20 cellular contexts compared by ENCODE assay signal in the genomic region with DNA sequence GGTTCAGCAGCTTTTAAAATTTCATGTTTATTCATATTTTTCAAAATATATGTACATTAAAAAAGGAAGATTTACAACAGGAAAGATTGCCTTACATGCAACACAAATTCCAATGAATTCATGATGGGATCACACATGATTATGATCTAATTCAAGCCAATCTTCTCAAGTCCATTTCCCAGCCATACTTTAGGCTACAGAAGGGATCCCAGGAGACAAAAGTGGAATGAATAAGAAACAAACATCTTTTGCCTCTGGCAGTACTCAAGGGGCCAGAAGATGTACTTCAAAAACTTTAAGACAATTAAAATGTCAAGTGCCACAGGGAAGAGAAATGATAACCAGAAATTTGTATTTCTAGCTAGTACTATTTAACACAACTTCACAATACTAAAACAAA. TPM values are rescaled to one million over a fixed set of nuclear protein-coding genes. Genes with fewer than 3 reads are reported as not detected.
A peak's percentile ranks its signal among the peaks of the same experiment; 100 is the strongest.
DNase-seq lines count a peak whose midpoint lies in the region; ATAC-seq lines count a peak whose summit lies in the region.
"Had no signal": no experiment of that assay in that cellular context is flagged by ENCODE, and none has a peak within 500 bp of the region (broad histone marks: within the 10 kb centered on the region; RNA-seq: fewer than 3 reads in every experiment).

No MANE protein-coding gene starts in this region.

- H3K4me1 Mint-ChIP-seq in activated naive CD4-positive, alpha-beta T cell treated with anti-CD3 and anti-CD28 coated beads, Interleukin-2, amount 50 U/mL, for 24 hours = no peaks in the 10 kb centered on the region
- H3K4me1 Mint-ChIP-seq in activated T-helper 17 cell treated with anti-CD3 and anti-CD28 coated beads, Interleukin-2, amount 50 U/mL, for 72 hours = no peaks in the 10 kb centered on the region
- no peaks in the 10 kb centered on the region for H3K4me1 Mint-ChIP-seq in memory B cell
- H3K4me1 Mint-ChIP-seq in stimulated activated naive B cell treated with anti-CD40 and anti-IgM and Interleukin-4, amounts not matched to agents 10 μg/mL and 1 μg/mL and 100 μg/mL, for 72 hours = peaks cover 0 to 5% of the 10 kb centered on the region in 2 donors
- no peaks in the 10 kb centered on the region for H3K4me1 Mint-ChIP-seq in natural killer cell treated with Interleukin-12 subunit alpha and Interleukin-12 subunit beta and Interleukin-15 and Interleukin-18, amount 100 ng/mL, for 72 hours (ENCODE audit: low read depth in 2 of 2)
- H3K4me1 Mint-ChIP-seq: CD4-positive, alpha-beta memory T cell had no signal

- H3K9me3 Mint-ChIP-seq in activated naive CD4-positive, alpha-beta T cell treated with anti-CD3 and anti-CD28 coated beads, Interleukin-2, amount 50 U/mL, for 24 hours = no peaks in the 10 kb centered on the region
- no peaks in the 10 kb centered on the region for H3K9me3 Mint-ChIP-seq in activated T-helper 17 cell treated with anti-CD3 and anti-CD28 coated beads, Interleukin-2, amount 50 U/mL, for 72 hours
- H3K9me3 Mint-ChIP-seq in memory B cell = no peaks in the 10 kb centered on the region
- H3K9me3 Mint-ChIP-seq in stimulated activated naive B cell treated with anti-CD40 and anti-IgM and Interleukin-4, amounts not matched to agents 10 μg/mL and 1 μg/mL and 100 μg/mL, for 72 hours = no peaks in the 10 kb centered on the region
- no peaks in the 10 kb centered on the region for H3K9me3 Mint-ChIP-seq in natural killer cell treated with Interleukin-12 subunit alpha and Interleukin-12 subunit beta and Interleukin-15 and Interleukin-18, amount 100 ng/mL, for 72 hours
- H3K9me3 Mint-ChIP-seq: CD4-positive, alpha-beta memory T cell had no signal

- no peaks in the 10 kb centered on the region for H3K27me3 Mint-ChIP-seq in activated naive CD4-positive, alpha-beta T cell treated with anti-CD3 and anti-CD28 coated beads, Interleukin-2, amount 50 U/mL, for 24 hours
- H3K27me3 Mint-ChIP-seq in activated T-helper 17 cell treated with anti-CD3 and anti-CD28 coated beads, Interleukin-2, amount 50 U/mL, for 72 hours = no peaks in the 10 kb centered on the region
- H3K27me3 Mint-ChIP-seq in memory B cell = no peaks in the 10 kb centered on the region
- H3K27me3 Mint-ChIP-seq in stimulated activated naive B cell treated with anti-CD40 and anti-IgM and Interleukin-4, amounts not matched to agents 10 μg/mL and 1 μg/mL and 100 μg/mL, for 72 hours = no peaks in the 10 kb centered on the region
- H3K27me3 Mint-ChIP-seq in natural killer cell treated with Interleukin-12 subunit alpha and Interleukin-12 subunit beta and Interleukin-15 and Interleukin-18, amount 100 ng/mL, for 72 hours = no peaks in the 10 kb centered on the region
- H3K27me3 Mint-ChIP-seq: CD4-positive, alpha-beta memory T cell had no signal

- no peak for ATAC-seq in activated T-helper 17 cell treated with anti-CD3 and anti-CD28 coated beads, Interleukin-2, amount 50 U/mL, for 72 hours (replicated peaks)
- ATAC-seq in memory B cell (ENCODE audit: low read depth) = no peak
- no peak for ATAC-seq in stimulated activated naive B cell treated with anti-CD40 and anti-IgM and Interleukin-4, amounts not matched to agents 10 μg/mL and 1 μg/mL and 100 μg/mL, for 72 hours (replicated peaks)
- ATAC-seq in natural killer cell treated with Interleukin-12 subunit alpha and Interleukin-12 subunit beta and Interleukin-15 and Interleukin-18, amount 100 ng/mL, for 72 hours = no peak
- no peak for ATAC-seq in HG02678 (IDR thresholded peaks at IDR 0.05; ENCODE audit: unreplicated experiment)
- ATAC-seq: GM12878, HepG2 had no signal

- peaks cover 21% of the 10 kb centered on the region for H3K36me3 Mint-ChIP-seq in activated naive CD4-positive, alpha-beta T cell treated with anti-CD3 and anti-CD28 coated beads, Interleukin-2, amount 50 U/mL, for 24 hours
- H3K36me3 Mint-ChIP-seq in activated T-helper 17 cell treated with anti-CD3 and anti-CD28 coated beads, Interleukin-2, amount 50 U/mL, for 72 hours (ENCODE audit: low read depth) = peaks cover 100% of the 10 kb centered on the region
- H3K36me3 Mint-ChIP-seq in memory B cell = peaks cover 19% of the 10 kb centered on the region
- peaks cover 17 to 32% of the 10 kb centered on the region in 2 donors for H3K36me3 Mint-ChIP-seq in stimulated activated naive B cell treated with anti-CD40 and anti-IgM and Interleukin-4, amounts not matched to agents 10 μg/mL and 1 μg/mL and 100 μg/mL, for 72 hours
- H3K36me3 Mint-ChIP-seq in natural killer cell treated with Interleukin-12 subunit alpha and Interleukin-12 subunit beta and Interleukin-15 and Interleukin-18, amount 100 ng/mL, for 72 hours = peaks cover 18% of the 10 kb centered on the region

- H3K27ac Mint-ChIP-seq in activated naive CD4-positive, alpha-beta T cell treated with anti-CD3 and anti-CD28 coated beads, Interleukin-2, amount 50 U/mL, for 24 hours = peak overlapping the region; percentile 76
- peak overlapping the region; percentile 56 for H3K27ac Mint-ChIP-seq in activated T-helper 17 cell treated with anti-CD3 and anti-CD28 coated beads, Interleukin-2, amount 50 U/mL, for 72 hours
- peak overlapping the region; percentile 74 for H3K27ac Mint-ChIP-seq in memory B cell
- H3K27ac Mint-ChIP-seq in stimulated activated naive B cell treated with anti-CD40 and anti-IgM and Interleukin-4, amounts not matched to agents 10 μg/mL and 1 μg/mL and 100 μg/mL, for 72 hours = peak overlapping the region; percentile 5
- H3K27ac Mint-ChIP-seq in natural killer cell treated with Interleukin-12 subunit alpha and Interleukin-12 subunit beta and Interleukin-15 and Interleukin-18, amount 100 ng/mL, for 72 hours = no peak overlapping the region
- H3K27ac Mint-ChIP-seq: CD4-positive, alpha-beta memory T cell had no signal

- H3K4me3 Mint-ChIP-seq in activated naive CD4-positive, alpha-beta T cell treated with anti-CD3 and anti-CD28 coated beads, Interleukin-2, amount 50 U/mL, for 24 hours = no peak overlapping the region
- no peak overlapping the region for H3K4me3 Mint-ChIP-seq in activated T-helper 17 cell treated with anti-CD3 and anti-CD28 coated beads, Interleukin-2, amount 50 U/mL, for 72 hours
- H3K4me3 Mint-ChIP-seq in memory B cell = no peak overlapping the region
- H3K4me3 Mint-ChIP-seq in stimulated activated naive B cell treated with anti-CD40 and anti-IgM and Interleukin-4, amounts not matched to agents 10 μg/mL and 1 μg/mL and 100 μg/mL, for 72 hours = no peak overlapping the region
- H3K4me3 Mint-ChIP-seq in natural killer cell treated with Interleukin-12 subunit alpha and Interleukin-12 subunit beta and Interleukin-15 and Interleukin-18, amount 100 ng/mL, for 72 hours = no peak overlapping the region
- H3K4me3 Mint-ChIP-seq: CD4-positive, alpha-beta memory T cell had no signal

- DNase-seq in activated naive CD4-positive, alpha-beta T cell (lab: John Stamatoyannopoulos, UW) = no peak
- DNase-seq in memory B cell (ENCODE audit: low spot score in 2 of 2) (no peak), hepatic stellate cell (ENCODE audit: low spot score) (no peak)
- no peak for DNase-seq in stimulated activated naive B cell treated with anti-CD40 and anti-IgM and Interleukin-4, amounts not matched to agents 10 μg/mL and 1 μg/mL and 100 μg/mL, for 72 hours
- no peak for DNase-seq in natural killer cell treated with Interleukin-12 subunit alpha and Interleukin-12 subunit beta and Interleukin-15 and Interleukin-18, amount 100 ng/mL, for 72 hours (ENCODE audit: low spot score)
- DNase-seq: CD4-positive, alpha-beta memory T cell; DMS153; EL; KG1; MV-4-11; NCI-H187; NCI-H345; NCI-H524 treated with DMSO at 0.1 percent for 48 hours; PC-9; SJCRH30 had no signal

RNA-seq across cellular contexts. Expression of a gene that starts 10.2 kb away (rescaled TPM):
- total RNA-seq in activated T-helper 17 cell treated with anti-CD3 and anti-CD28 coated beads, Interleukin-2, amount 50 U/mL, for 72 hours = under 1 TPM in 1 of 2 donors, not detected in 1; 0.06 TPM
- total RNA-seq in natural killer cell treated with Interleukin-12 subunit alpha and Interleukin-12 subunit beta and Interleukin-15 and Interleukin-18, amount 100 ng/mL, for 72 hours = under 1 TPM; 0.14 to 0.19 TPM

RNA-seq across cellular contexts. Expression of a gene that starts 24.9 kb away (rescaled TPM):
- under 1 TPM; 0.06 to 0.85 TPM for total RNA-seq in activated T-helper 17 cell treated with anti-CD3 and anti-CD28 coated beads, Interleukin-2, amount 50 U/mL, for 72 hours
- not detected for total RNA-seq in natural killer cell treated with Interleukin-12 subunit alpha and Interleukin-12 subunit beta and Interleukin-15 and Interleukin-18, amount 100 ng/mL, for 72 hours
- total RNA-seq: CD4-positive, alpha-beta memory T cell had no signal

RNA-seq across cellular contexts. Expression of a gene that starts 44.4 kb away (rescaled TPM):
- total RNA-seq in activated T-helper 17 cell treated with anti-CD3 and anti-CD28 coated beads, Interleukin-2, amount 50 U/mL, for 72 hours = 100 to 1,000 TPM; 223 to 244 TPM
- total RNA-seq in natural killer cell treated with Interleukin-12 subunit alpha and Interleukin-12 subunit beta and Interleukin-15 and Interleukin-18, amount 100 ng/mL, for 72 hours = 100 to 1,000 TPM; 182 to 347 TPM

Comparison
In these comparisons a context has a peak if more than half of its experiments do, and no peak if none do; other contexts are left out.
1. H3K27ac Mint-ChIP-seq: peak in activated naive CD4-positive, alpha-beta T cell treated with anti-CD3 and anti-CD28 coated beads, Interleukin-2, amount 50 U/mL, for 24 hours (single experiment), activated T-helper 17 cell treated with anti-CD3 and anti-CD28 coated beads, Interleukin-2, amount 50 U/mL, for 72 hours (single experiment), memory B cell (single experiment) and stimulated activated naive B cell treated with anti-CD40 and anti-IgM and Interleukin-4, amounts not matched to agents 10 μg/mL and 1 μg/mL and 100 μg/mL, for 72 hours (single experiment); none in natural killer cell treated with Interleukin-12 subunit alpha and Interleukin-12 subunit beta and Interleukin-15 and Interleukin-18, amount 100 ng/mL, for 72 hours (0 of 2).